ENCODE assay signal across 10 cellular contexts in the genomic region with DNA sequence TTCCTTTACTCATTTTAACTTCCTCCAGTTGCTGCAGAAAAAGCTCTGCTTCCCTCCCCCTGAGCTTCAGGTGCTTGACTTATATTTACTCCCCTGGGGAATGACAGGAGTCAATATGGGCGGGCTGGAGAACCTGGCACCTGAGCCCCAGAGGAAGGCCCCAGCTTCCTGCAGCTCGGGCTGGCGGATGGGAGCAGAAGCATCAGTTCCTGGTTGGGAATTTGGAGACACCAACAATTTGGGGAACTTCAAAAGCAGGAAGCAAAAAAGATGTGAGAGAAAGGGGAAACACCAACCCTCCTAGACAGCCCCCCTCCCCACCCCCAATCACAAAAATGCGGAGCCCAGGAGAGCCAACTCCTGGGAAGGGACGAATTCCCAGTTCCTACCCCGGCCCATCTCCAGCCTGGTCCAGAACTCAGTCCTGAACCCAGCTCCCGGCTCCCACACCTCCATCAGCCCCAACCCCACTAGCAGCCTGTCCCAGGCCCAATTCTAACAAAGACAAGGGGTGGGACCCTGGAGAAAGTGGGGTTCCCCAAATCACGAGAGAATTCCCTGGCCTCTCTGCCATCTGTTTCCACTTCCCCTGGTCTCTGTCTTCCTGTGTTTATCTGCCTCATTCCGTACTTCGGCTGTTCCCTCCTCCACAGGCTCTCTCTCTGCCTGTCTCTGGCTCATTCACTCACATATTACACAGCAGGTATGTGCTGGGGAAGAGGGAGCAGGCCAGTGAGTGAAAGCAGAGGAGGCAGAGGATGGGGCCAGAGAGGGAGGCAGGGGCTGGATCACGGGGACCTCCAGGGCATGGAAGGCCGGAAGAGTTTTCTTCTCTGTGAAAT. TPM values are rescaled to one million over a fixed set of nuclear protein-coding genes. Genes with fewer than 3 reads are reported as not detected.
DNase-seq lines count a peak whose midpoint lies in the region; ATAC-seq lines count a peak whose summit lies in the region.
"Had no signal": no experiment of that assay in that cellular context is flagged by ENCODE, and none has a peak within 500 bp of the region (broad histone marks: within the 10 kb centered on the region; RNA-seq: fewer than 3 reads in every experiment).

No MANE protein-coding gene starts in this region.

- ATAC-seq in left cardiac atrium, result peak; percentile 39 to 73
- ATAC-seq in sciatic nerve, result peak; percentile 53

- DNase-seq in DMS53 (lab: John Stamatoyannopoulos, UW) (peak; percentile 25), DMS53 treated with DMSO at 0.1 percent for 48 hours (lab: John Stamatoyannopoulos, UW; ENCODE audit: unreplicated experiment) (no peak), NCI-H2171 (lab: John Stamatoyannopoulos, UW) (peak; percentile 83), left cardiac atrium (no peak), sciatic nerve (ENCODE audit: low spot score) (peak; percentile 54), RKO (ENCODE audit: low spot score) (no peak), putamen (ENCODE audit: low spot score) (no peak)
- DNase-seq in central memory CD4-positive, alpha-beta T cell, result no peak
- DNase-seq: NCI-H187 treated with DMSO at 0.1 percent for 48 hours had no signal

- intact Hi-C loops in left cardiac atrium (cut with DNase I), result loop anchor here in 1 of 2 donors (10.0 kb wide), 1 partner anchor 216 kb away; no protein-coding TSS in a partner anchor
- intact Hi-C loops in sciatic nerve (cut with DNase I), result no loop called here

RNA-seq across cellular contexts. Expression of a gene that starts 16.2 kb away (rescaled TPM):
- total RNA-seq in left cardiac atrium, result under 1 TPM; 0.62 to 0.68 TPM
- total RNA-seq in sciatic nerve, result 1.1 TPM
- total RNA-seq: temporal lobe had no signal

RNA-seq across cellular contexts. Expression of a gene that starts 48.3 kb away (rescaled TPM):
- total RNA-seq in left cardiac atrium (under 1 TPM; 0.68 TPM), sciatic nerve (2.3 TPM)

RNA-seq across cellular contexts. Expression of a gene that starts 50.8 kb away (rescaled TPM):
- total RNA-seq in left cardiac atrium, result 10 to 100 TPM in 1 of 2 donors, 1 to 10 TPM in 1; 6.6 to 13.4 TPM
- 14.7 TPM for total RNA-seq in sciatic nerve
- total RNA-seq: temporal lobe had no signal

Comparison
In these comparisons a context has a peak if more than half of its experiments do, and no peak if none do; other contexts are left out.
1. DNase-seq: peak in DMS53 (single experiment), NCI-H2171 (single experiment) and sciatic nerve (single experiment); none in DMS53 treated with DMSO at 0.1 percent for 48 hours (single experiment), left cardiac atrium (single experiment), central memory CD4-positive, alpha-beta T cell (single experiment), RKO (single experiment) and putamen (single experiment).